ENCODE assay signal across 17 cellular contexts in genomic region chr9:110007477-110008270, GRCh38.
DNase-seq lines count a peak whose midpoint lies in the region; ATAC-seq and FAIRE-seq lines count a peak whose summit lies in the region.
"Had no signal": no experiment of that assay in that cellular context is flagged by ENCODE, and none has a peak within 500 bp of the region (broad histone marks: within the 10 kb centered on the region; RNA-seq: fewer than 3 reads in every experiment).

No MANE protein-coding gene starts in this region.

- FAIRE-seq in GM18507 (lab: Jason Lieb, UNC): peak; percentile 36
- FAIRE-seq: H1 had no signal

- H3K9me3 Mint-ChIP-seq in naive B cell: peaks cover 0 to 25% (median 9%) of the 10 kb centered on the region in 7 donors

- DNase-seq in GM18507 (ENCODE audit: extremely low spot score, insufficient read length, low read depth): no peak
- DNase-seq in naive B cell: no peak
- DNase-seq in AML-193 (lab: John Stamatoyannopoulos, UW): no peak
- no peak for DNase-seq in Ammon's horn (ENCODE audit: low spot score)
- DNase-seq in dermis blood vessel endothelial cell: no peak
- DNase-seq: activated CD8-positive, alpha-beta T cell treated with anti-CD3 and anti-CD28 coated beads, Interleukin-2, amount 10 ng/mL, durations not matched to agents 7 days and 5 days; activated naive CD4-positive, alpha-beta T cell treated with anti-CD3 and anti-CD28 coated beads, Interleukin-2, amount 50 U/mL, for 16 hours; hippocampal formation; mesenchymal stem cell; posterior cingulate gyrus; RPMI8226; stomach had no signal

- H3K27me3 Mint-ChIP-seq in naive B cell: no peaks in the 10 kb centered on the region

- H3K4me3 Mint-ChIP-seq in naive B cell: peak overlapping the region in 2 of 8 donors; percentile 17 to 42
- H3K4me3 Mint-ChIP-seq: activated CD8-positive, alpha-beta T cell treated with anti-CD3 and anti-CD28 coated beads, Interleukin-2, amount 10 ng/mL, durations not matched to agents 7 days and 5 days; T-helper 2 cell treated with Interferon-gamma antibody and Interleukin-4, amounts not matched to agents 5 μg/mL and 100 μg/mL, for 36 hours had no signal

- ATAC-seq in GM21447 (IDR thresholded peaks at IDR 0.05; ENCODE audit: unreplicated experiment) (peak; percentile 83), HG03175 (IDR thresholded peaks at IDR 0.05; ENCODE audit: unreplicated experiment) (peak; percentile 62), naive B cell (ENCODE audit: low read depth in 2 of 2) (no peak), HG03280 (IDR thresholded peaks at IDR 0.05; ENCODE audit: unreplicated experiment) (no peak)
- ATAC-seq: activated CD8-positive, alpha-beta T cell treated with anti-CD3 and anti-CD28 coated beads, Interleukin-2, amount 10 ng/mL, durations not matched to agents 7 days and 5 days had no signal

- peak overlapping the region; percentile 40 to 93 (median 64) for H3K27ac Mint-ChIP-seq in naive B cell
- H3K27ac Mint-ChIP-seq: activated CD8-positive, alpha-beta T cell treated with anti-CD3 and anti-CD28 coated beads, Interleukin-2, amount 10 ng/mL, durations not matched to agents 7 days and 5 days; T-helper 2 cell treated with Interferon-gamma antibody and Interleukin-4, amounts not matched to agents 5 μg/mL and 100 μg/mL, for 36 hours had no signal

- H3K4me1 Mint-ChIP-seq in naive B cell: peaks cover 31 to 37% (median 32%) of the 10 kb centered on the region in 3 donors

- H3K36me3 Mint-ChIP-seq in naive B cell: peaks cover 0 to 18% of the 10 kb centered on the region in 2 donors

Comparison
In these comparisons a context has a peak if more than half of its experiments do, and no peak if none do; other contexts are left out.
1. ATAC-seq: peak in GM21447 (single experiment) and HG03175 (single experiment); none in naive B cell (0 of 2) and HG03280 (single experiment).